Comparison of ENCODE assay signal across 1 cellular context in genomic region chr12:51368640-51369517, GRCh38.
TF ChIP-seq lines count a peak whose summit lies in the region.

No MANE protein-coding gene starts in this region.

TF ChIP-seq in K562, 482 proteins besides CTCF, POLR2A, EP300 and RAD21 (continued from another document):
- TF ChIP-seq MLLT1 (IDR thresholded peaks at IDR 0.05) (no peak), POLR2AphosphoS5 (IDR thresholded peaks at IDR 0.05; ENCODE audit: control insufficient read depth, insufficient read depth, low read depth, low read length) (peak; percentile 93), DPF2 (IDR thresholded peaks at IDR 0.05) (peak; percentile 82), RBM39 (optimal IDR thresholded peaks at IDR 0.05; ENCODE audit: low read depth, low read length) (no peak), MAFG (tag; conservative IDR thresholded peaks at IDR 0.05) (no peak), ZKSCAN3 (CRISPR knock-in tag; IDR thresholded peaks at IDR 0.05) (no peak), MAX (CRISPR knock-in tag; IDR thresholded peaks at IDR 0.05) (peak; percentile 59; the same call in 1 of the 2 replicates), NFATC3 (IDR thresholded peaks at IDR 0.05) (no peak), PTBP1 (IDR thresholded peaks at IDR 0.05; ENCODE audit: low read depth, low read length) (no peak), ZNF217 (CRISPR knock-in tag; IDR thresholded peaks at IDR 0.05) (no peak), TAF7 (tag; IDR thresholded peaks at IDR 0.05) (no peak), HNRNPL (IDR thresholded peaks at IDR 0.05; ENCODE audit: low read depth, low read length) (no peak), CTCFL (IDR thresholded peaks at IDR 0.05; ENCODE audit: borderline replicate concordance, insufficient read depth, low read depth, low read length, poor library complexity, severe bottlenecking) (no peak), ZBTB8A (IDR thresholded peaks at IDR 0.05; ENCODE audit: partially characterized antibody) (no peak), ETV5 (CRISPR knock-in tag; IDR thresholded peaks at IDR 0.05; ENCODE audit: low read depth) (peak; percentile 83), TCF7 (IDR thresholded peaks at IDR 0.05; ENCODE audit: borderline replicate concordance) (0 out of 2 replicates have a peak, but pooled peaks have one; percentile 31), ELF4 (CRISPR knock-in tag; IDR thresholded peaks at IDR 0.05) (no peak), ZNF778 (CRISPR knock-in tag; IDR thresholded peaks at IDR 0.05) (no peak), FIP1L1 (IDR thresholded peaks at IDR 0.05; ENCODE audit: low read depth, low read length, poor library complexity, severe bottlenecking) (no peak), HSF4 (CRISPR knock-in tag; IDR thresholded peaks at IDR 0.05; ENCODE audit: borderline replicate concordance) (no peak)
- TF ChIP-seq, protein P1, sequence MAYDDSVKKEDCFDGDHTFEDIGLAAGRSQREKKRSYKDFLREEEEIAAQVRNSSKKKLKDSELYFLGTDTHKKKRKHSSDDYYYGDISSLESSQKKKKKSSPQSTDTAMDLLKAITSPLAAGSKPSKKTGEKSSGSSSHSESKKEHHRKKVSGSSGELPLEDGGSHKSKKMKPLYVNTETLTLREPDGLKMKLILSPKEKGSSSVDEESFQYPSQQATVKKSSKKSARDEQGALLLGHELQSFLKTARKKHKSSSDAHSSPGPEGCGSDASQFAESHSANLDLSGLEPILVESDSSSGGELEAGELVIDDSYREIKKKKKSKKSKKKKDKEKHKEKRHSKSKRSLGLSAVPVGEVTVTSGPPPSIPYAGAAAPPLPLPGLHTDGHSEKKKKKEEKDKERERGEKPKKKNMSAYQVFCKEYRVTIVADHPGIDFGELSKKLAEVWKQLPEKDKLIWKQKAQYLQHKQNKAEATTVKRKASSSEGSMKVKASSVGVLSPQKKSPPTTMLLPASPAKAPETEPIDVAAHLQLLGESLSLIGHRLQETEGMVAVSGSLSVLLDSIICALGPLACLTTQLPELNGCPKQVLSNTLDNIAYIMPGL (CRISPR knock-in tag; IDR thresholded peaks at IDR 0.05) = no peak
